In genomic region chr17:46170609-46171432, GRCh38 we compare ENCODE assay signal across 21 cellular contexts. TPM values are rescaled to one million over a fixed set of nuclear protein-coding genes. Genes with fewer than 3 reads are reported as not detected.
DNase-seq lines count a peak whose midpoint lies in the region; ATAC-seq, FAIRE-seq and TF ChIP-seq lines count a peak whose summit lies in the region.
"Had no signal": no experiment of that assay in that cellular context is flagged by ENCODE, and none has a peak within 500 bp of the region (broad histone marks: within the 10 kb centered on the region; RNA-seq: fewer than 3 reads in every experiment).

No MANE protein-coding gene starts in this region.

- no peak for FAIRE-seq in K562 (lab: Jason Lieb, UNC)
- FAIRE-seq: colon, RCC 7860 had no signal

- H3K4me1 Mint-ChIP-seq in activated CD4-positive, alpha-beta memory T cell treated with anti-CD3 and anti-CD28 coated beads, Interleukin-2, amount 10 ng/mL, durations not matched to agents 7 days and 5 days, result peaks cover 45% of the 10 kb centered on the region
- H3K4me1 Mint-ChIP-seq in activated CD4-positive, alpha-beta memory T cell treated with anti-CD3 and anti-CD28 coated beads for 36 hours (ENCODE audit: low read depth), result peaks cover 71% of the 10 kb centered on the region
- peaks cover 17% of the 10 kb centered on the region for H3K4me1 Mint-ChIP-seq in neural progenitor cell

- no peaks in the 10 kb centered on the region for H3K27me3 Mint-ChIP-seq in activated CD4-positive, alpha-beta memory T cell treated with anti-CD3 and anti-CD28 coated beads, Interleukin-2, amount 10 ng/mL, durations not matched to agents 7 days and 5 days
- H3K27me3 Mint-ChIP-seq in activated CD4-positive, alpha-beta memory T cell treated with anti-CD3 and anti-CD28 coated beads for 36 hours, result no peaks in the 10 kb centered on the region
- H3K27me3 Mint-ChIP-seq in neural progenitor cell (ENCODE audit: insufficient read depth, low read depth), result no peaks in the 10 kb centered on the region

- H3K9me3 Mint-ChIP-seq in activated CD4-positive, alpha-beta memory T cell treated with anti-CD3 and anti-CD28 coated beads, Interleukin-2, amount 10 ng/mL, durations not matched to agents 7 days and 5 days, result no peaks in the 10 kb centered on the region
- H3K9me3 Mint-ChIP-seq in activated CD4-positive, alpha-beta memory T cell treated with anti-CD3 and anti-CD28 coated beads for 36 hours, result no peaks in the 10 kb centered on the region
- H3K9me3 Mint-ChIP-seq in neural progenitor cell, result no peaks in the 10 kb centered on the region
- H3K9me3 Mint-ChIP-seq: activated T-cell treated with anti-CD3 and anti-CD28 coated beads, Interleukin-2, amount 50 U/mL, for 4 hours had no signal

- no peak overlapping the region for H3K4me3 Mint-ChIP-seq in activated CD4-positive, alpha-beta memory T cell treated with anti-CD3 and anti-CD28 coated beads, Interleukin-2, amount 10 ng/mL, durations not matched to agents 7 days and 5 days
- no peak overlapping the region for H3K4me3 Mint-ChIP-seq in activated CD4-positive, alpha-beta memory T cell treated with anti-CD3 and anti-CD28 coated beads for 36 hours
- no peak overlapping the region for H3K4me3 Mint-ChIP-seq in neural progenitor cell
- H3K4me3 Mint-ChIP-seq: activated T-cell treated with anti-CD3 and anti-CD28 coated beads, Interleukin-2, amount 50 U/mL, for 4 hours had no signal

- H3K27me3 ChIP-seq in K562 (ENCODE audit: control insufficient read depth in 2 of 2, insufficient read depth in 2 of 2, low read length in 2 of 2), result no peaks in the 10 kb centered on the region
- no peaks in the 10 kb centered on the region for H3K27me3 ChIP-seq in neural progenitor cell
- H3K27me3 ChIP-seq: gastrocnemius medialis, sigmoid colon, tibial nerve had no signal

- no peak for TF ChIP-seq EP300 in K562 (IDR thresholded peaks at IDR 0.05; ENCODE audit: low read length)

- peaks cover 6% of the 10 kb centered on the region for H4K20me1 ChIP-seq in K562 (replicated peaks; ENCODE audit: control insufficient read depth, insufficient read depth, low read length)
- H4K20me1 ChIP-seq in neural progenitor cell (ENCODE audit: low read depth), result peaks cover 98% of the 10 kb centered on the region

- in situ Hi-C loops in K562 (cut with MboI), result no loop called here

- WGBS in K562 (ENCODE audit: insufficient coverage, low coverage, missing lambda C conversion rate), result 93% methylated on average over 11 of the region's 11 CpGs

- H3K4me2 ChIP-seq in K562 (ENCODE audit: insufficient read depth, low read length) (no peak overlapping the region), neural progenitor cell (no peak overlapping the region)

- TF ChIP-seq POLR2A in K562 (conservative IDR thresholded peaks at IDR 0.05), result no peak; the same call in none of the 2 replicates

- H3K36me3 ChIP-seq in HEK293 (ENCODE audit: control insufficient read depth in 2 of 2, insufficient read depth in 1 of 2, low read length in 2 of 2) (peaks cover 21 to 31% of the 10 kb centered on the region in 2 experiments), K562 (ENCODE audit: control insufficient read depth, insufficient read depth, low read length) (peaks cover 57% of the 10 kb centered on the region), neural progenitor cell (peaks cover 20% of the 10 kb centered on the region)

- peak overlapping the region; percentile 1 for H3K27ac Mint-ChIP-seq in activated CD4-positive, alpha-beta memory T cell treated with anti-CD3 and anti-CD28 coated beads, Interleukin-2, amount 10 ng/mL, durations not matched to agents 7 days and 5 days
- H3K27ac Mint-ChIP-seq in activated CD4-positive, alpha-beta memory T cell treated with anti-CD3 and anti-CD28 coated beads for 36 hours, result no peak overlapping the region
- H3K27ac Mint-ChIP-seq in neural progenitor cell, result no peak overlapping the region

- TF ChIP-seq CTCF in HEK293 (tag by site-specific recombination; IDR thresholded peaks at IDR 0.05) (no peak), K562 (IDR thresholded peaks at IDR 0.05 in 2 of 3, conservative IDR thresholded peaks at IDR 0.05 in 1 of 3; ENCODE audit: insufficient read depth in 2 of 3, low read depth in 1 of 3, low read length in 3 of 3) (no peak), neural progenitor cell (IDR thresholded peaks at IDR 0.05) (no peak)

- peaks cover 55% of the 10 kb centered on the region for H3K36me3 Mint-ChIP-seq in activated CD4-positive, alpha-beta memory T cell treated with anti-CD3 and anti-CD28 coated beads, Interleukin-2, amount 10 ng/mL, durations not matched to agents 7 days and 5 days (ENCODE audit: low read depth)
- H3K36me3 Mint-ChIP-seq in activated CD4-positive, alpha-beta memory T cell treated with anti-CD3 and anti-CD28 coated beads for 36 hours, result peaks cover 26% of the 10 kb centered on the region
- H3K36me3 Mint-ChIP-seq in neural progenitor cell, result peaks cover 45% of the 10 kb centered on the region

- TF ChIP-seq RAD21 in K562 (CRISPR knock-in tag; conservative IDR thresholded peaks at IDR 0.05 in 1 of 2, IDR thresholded peaks at IDR 0.05 in 1 of 2), result no peak

- H3K9me3 ChIP-seq in HEK293 (ENCODE audit: control insufficient read depth, insufficient read depth, low read depth, low read length) (no peaks in the 10 kb centered on the region), K562 (replicated peaks; ENCODE audit: control insufficient read depth, insufficient read depth, low read depth, low read length) (no peaks in the 10 kb centered on the region), neural progenitor cell (ENCODE audit: low read depth) (no peaks in the 10 kb centered on the region)
- H3K9me3 ChIP-seq: gastrocnemius medialis, sigmoid colon, tibial nerve had no signal

- H3F3A ChIP-seq in neural progenitor cell (ENCODE audit: low read depth), result peaks cover 20% of the 10 kb centered on the region

- H3K4me3 ChIP-seq in HEK293 (ENCODE audit: low read depth, low read length) (no peak overlapping the region), K562 (no peak overlapping the region), neural progenitor cell (no peak overlapping the region)
- H3K4me3 ChIP-seq: gastrocnemius medialis, lung, sigmoid colon, tibial nerve had no signal

- BruUV-seq in K562 (replicated peaks; lab: Mats Ljungman, UMichigan), result TSS peak; percentile 35

- H3K79me2 ChIP-seq in K562 (ENCODE audit: control insufficient read depth, insufficient read depth, low read length), result peaks cover 100% of the 10 kb centered on the region
- H3K79me2 ChIP-seq in neural progenitor cell (ENCODE audit: low read depth), result peaks cover 100% of the 10 kb centered on the region

- no peak overlapping the region for H3K9ac ChIP-seq in K562 (ENCODE audit: insufficient read depth in 1 of 2, low read depth in 2 of 2, low read length in 2 of 2)
- no peak overlapping the region for H3K9ac ChIP-seq in neural progenitor cell

- H3K27ac ChIP-seq in HEK293 (ENCODE audit: extremely low read depth, low read depth, low read length) (no peak overlapping the region), K562 (ENCODE audit: extremely low read depth, low read depth, low read length) (no peak overlapping the region), neural progenitor cell (peak overlapping the region; percentile 14)
- H3K27ac ChIP-seq: sigmoid colon, tibial nerve had no signal

- ATAC-seq in K562, result no peak; the same call in 1 of the 3 replicates
- no peak for ATAC-seq in GM18873 (IDR thresholded peaks at IDR 0.05; ENCODE audit: low FRiP score, unreplicated experiment)
- ATAC-seq: activated T-cell treated with anti-CD3 and anti-CD28 coated beads, Interleukin-2, amount 50 U/mL, for 4 hours had no signal

- POLR2A ChIA-PET in activated CD4-positive, alpha-beta memory T cell treated with anti-CD3 and anti-CD28 coated beads, Interleukin-2, amount 10 ng/mL, durations not matched to agents 7 days and 5 days (lab: Charles Lee), result interaction anchor here (1.4 to 1.6 kb wide), 2 partner anchors 8 to 14 kb away, joined by 3 to 5 read pairs; no protein-coding TSS in a partner anchor
- POLR2A ChIA-PET in activated CD4-positive, alpha-beta memory T cell treated with anti-CD3 and anti-CD28 coated beads for 36 hours (lab: Charles Lee), result no interaction called here
- POLR2A ChIA-PET in HEK293 (lab: Yijun Ruan, JAX), result interaction anchor here (0.6 to 1.9 kb wide), 4 partner anchors 16 to 43 kb away, joined by 3 to 5 read pairs (median 3); no protein-coding TSS in a partner anchor
- POLR2A ChIA-PET in K562 (lab: Yijun Ruan, JAX), result interaction anchor here (0.7 to 3.6 kb wide), 8 partner anchors 8 to 40 kb away, joined by 3 to 29 read pairs (median 6); no protein-coding TSS in a partner anchor

- H3K9me1 ChIP-seq in K562 (ENCODE audit: control insufficient read depth, insufficient read depth, low read length), result no peaks in the 10 kb centered on the region

- intact Hi-C loops in activated CD4-positive, alpha-beta memory T cell treated with anti-CD3 and anti-CD28 coated beads for 36 hours (cut with micrococcal nuclease), result no loop called here
- intact Hi-C loops in K562 (cut with micrococcal nuclease), result no loop called here

- DNase-seq in activated CD4-positive, alpha-beta memory T cell treated with anti-CD3 and anti-CD28 coated beads, Interleukin-2, amount 10 ng/mL, durations not matched to agents 7 days and 5 days, result no peak
- DNase-seq in activated CD4-positive, alpha-beta memory T cell treated with anti-CD3 and anti-CD28 coated beads for 36 hours, result no peak
- DNase-seq in K562 (ENCODE audit: extremely low read depth in 1 of 4, low spot score in 3 of 4) (no peak), neural progenitor cell (ENCODE audit: low spot score) (no peak), NCI-H1105 (lab: John Stamatoyannopoulos, UW) (no peak), RKO (ENCODE audit: low spot score) (no peak)
- DNase-seq: activated CD4-positive, alpha-beta T cell treated with anti-CD3 and anti-CD28 coated beads for 1 hour; activated T-cell treated with anti-CD3 and anti-CD28 coated beads, Interleukin-2, amount 50 U/mL, for 4 hours; amygdala; COR-L47; NCI-H1048; NCI-H774; sigmoid colon; stimulated activated CD4-positive, alpha-beta T cell treated with anti-CD3 and anti-CD28 coated beads, Interleukin-4, amount 100 ng/mL, for 24 hours had no signal

- H2AFZ ChIP-seq in K562 (ENCODE audit: low read depth, low read length) (no peak overlapping the region), neural progenitor cell (replicated peaks) (no peak overlapping the region)

- CTCF ChIA-PET in activated CD4-positive, alpha-beta memory T cell treated with anti-CD3 and anti-CD28 coated beads, Interleukin-2, amount 10 ng/mL, durations not matched to agents 7 days and 5 days (lab: Charles Lee), result interaction anchor here (0.9 to 3.2 kb wide), 2 partner anchors 16 to 28 kb away, joined by 3 to 9 read pairs; no protein-coding TSS in a partner anchor
- CTCF ChIA-PET in activated CD4-positive, alpha-beta memory T cell treated with anti-CD3 and anti-CD28 coated beads for 36 hours (lab: Charles Lee), result interaction anchor here (1.5 kb wide), 2 partner anchors 16 to 22 kb away, joined by 4 to 5 read pairs; partner anchors contain the start of gene KANSL1
- CTCF ChIA-PET in HEK293 (lab: Yijun Ruan, JAX), result interaction anchor here (1.0 to 1.9 kb wide), 4 partner anchors 22 to 167 kb away, joined by 3 to 5 read pairs (median 3); partner anchors contain the start of gene KANSL1
- CTCF ChIA-PET in K562 (lab: Yijun Ruan, JAX; ENCODE audit: low intra/inter-chr PET ratio), result no interaction called here

- H3K4me1 ChIP-seq in HEK293 (ENCODE audit: control insufficient read depth, insufficient read depth, low read length), result peaks cover 24% of the 10 kb centered on the region
- H3K4me1 ChIP-seq in K562 (replicated peaks in 1 of 2; ENCODE audit: control insufficient read depth in 2 of 2, insufficient read depth in 2 of 2, low read length in 2 of 2), result peaks cover 0 to 3% of the 10 kb centered on the region in 2 experiments; a peak in 2 of 5 replicates
- peaks cover 23% of the 10 kb centered on the region for H3K4me1 ChIP-seq in neural progenitor cell

RNA-seq across cellular contexts. Expression of gene KANSL1, which starts 22.4 kb away (rescaled TPM):
- total RNA-seq in activated CD4-positive, alpha-beta memory T cell treated with anti-CD3 and anti-CD28 coated beads, Interleukin-2, amount 10 ng/mL, durations not matched to agents 7 days and 5 days, result 100 to 1,000 TPM in 1 of 2 experiments, 10 to 100 TPM in 1; 99.5 to 105 TPM
- 10 to 100 TPM; 57.3 to 63.8 TPM for total RNA-seq in activated CD4-positive, alpha-beta memory T cell treated with anti-CD3 and anti-CD28 coated beads for 36 hours
- total RNA-seq in K562 (2011; cell fraction: chromatin; rRNA removed; ENCODE audit: low replicate concordance), result 361 and 617 TPM in 2 replicates
- 177 and 226 TPM in 2 replicates for total RNA-seq in K562 (2011; cell fraction: nucleolus; rRNA removed)
- total RNA-seq in K562 (2011; cell fraction: nucleoplasm; rRNA removed), result 302 and 371 TPM in 2 replicates
- total RNA-seq in K562 (2014; rRNA removed) (30.5 and 34.6 TPM in 2 replicates), K562 (2014; rRNA removed; fragmentation: Illumina TruSeq; extraction: Trizol) (44.4 and 53.2 TPM in 2 replicates), K562 (2015; rRNA removed; fragmentation: Illumina TruSeq; extraction: Trizol) (43.8 and 44.0 TPM in 2 replicates), K562 (2021) (49.3 and 55.4 TPM in 2 replicates), neural progenitor cell (ENCODE audit: low replicate concordance) (114 and 136 TPM in 2 replicates)
- polyA plus RNA-seq in K562 (2011; rRNA removed) (22.4 and 25.8 TPM in 2 replicates), K562 (2014; fragmentation: Illumina TruSeq; extraction: Trizol) (22.9 and 25.5 TPM in 2 replicates), K562 (2014; fragmentation: Nextera tagmentation; extraction: Ambion mirVana) (1 to 10 TPM; 3.6 to 6.9 TPM), K562 (2014; rRNA removed) (22.0 and 31.8 TPM in 2 replicates)
- 10.5 and 22.5 TPM in 2 replicates for polyA plus RNA-seq in K562 (2011; cell fraction: cytosol; rRNA removed)
- 79.8 and 89.1 TPM in 2 replicates for polyA plus RNA-seq in K562 (2011; cell fraction: nucleus; rRNA removed)
- polyA plus RNA-seq in K562 (2012), result 17.0 and 24.8 TPM in 2 replicates
- polyA minus RNA-seq in K562 (2011; rRNA and poly(A)+ RNA removed), result 144 and 185 TPM in 2 replicates
- polyA minus RNA-seq in K562 (2011; cell fraction: cytosol; rRNA and poly(A)+ RNA removed), result 47.2 and 57.3 TPM in 2 replicates
- 115 and 196 TPM in 2 replicates for polyA minus RNA-seq in K562 (2011; cell fraction: nucleus; rRNA and poly(A)+ RNA removed)
